ENCODE assay signal across 18 cellular contexts in genomic region chr2:138042311-138042710, GRCh38.
"Had no signal": no experiment of that assay in that cellular context is flagged by ENCODE, and none has a peak within 500 bp of the region (broad histone marks: within the 10 kb centered on the region; RNA-seq: fewer than 3 reads in every experiment).

No MANE protein-coding gene starts in this region.

- ATAC-seq: effector memory CD8-positive, alpha-beta T cell; foreskin keratinocyte; gastrocnemius medialis; heart right ventricle; left cardiac atrium; left lung; left ventricle myocardium superior; lower lobe of right lung; mucosa of descending colon had no signal

- DNase-seq: colonic mucosa; cortex of kidney; effector CD8-positive, alpha-beta T cell; effector memory CD8-positive, alpha-beta T cell; endodermal cell; foreskin keratinocyte; gastrocnemius medialis; glutamatergic neuron; head of caudate nucleus; heart right ventricle; hippocampal formation; left cardiac atrium; left lung; left ventricle myocardium superior; lower lobe of right lung; mesenchymal stem cell; mucosa of descending colon; naive B cell had no signal
